Comparison of ENCODE assay signal across 1 cellular context in the genomic region with DNA sequence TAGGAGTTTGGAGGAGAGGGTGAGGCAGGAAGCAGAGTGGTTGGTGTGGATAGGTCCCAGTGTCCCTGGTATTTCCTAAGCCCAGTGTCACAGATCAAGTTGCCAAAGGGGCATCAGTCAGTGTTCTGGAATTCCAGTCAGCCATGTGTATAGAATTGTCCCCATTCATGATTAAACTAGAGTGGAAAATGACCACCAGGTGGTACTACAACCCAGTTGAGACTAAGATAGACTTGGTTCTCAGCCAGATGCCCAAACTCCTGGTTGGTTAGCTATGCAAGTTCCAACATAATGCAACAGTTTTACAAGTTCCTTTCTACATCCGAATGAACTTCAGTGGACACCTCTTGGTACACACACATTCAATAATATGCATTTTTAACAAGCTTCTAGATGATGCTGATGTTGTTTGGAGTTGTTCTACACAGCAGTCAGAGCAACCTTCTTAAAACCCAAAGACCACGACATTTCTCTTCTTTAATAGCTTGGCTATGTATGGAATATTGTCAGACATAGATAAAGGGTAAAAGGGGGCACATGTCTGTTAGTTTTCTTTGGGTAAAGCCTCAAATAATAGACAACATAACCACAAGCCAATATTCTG.
TF ChIP-seq lines count a peak whose summit lies in the region.

No MANE protein-coding gene starts in this region.

TF ChIP-seq in GM12878, 131 proteins besides CTCF, POLR2A, EP300 and RAD21 (continued from another document):
- TF ChIP-seq SMC3 (IDR thresholded peaks at IDR 0.05; ENCODE audit: borderline replicate concordance, low read length) (peak; percentile 74; the same call in 1 of the 2 replicates), STAT1 (conservative IDR thresholded peaks at IDR 0.05) (no peak)
TF ChIP-seq in GM12878: peak in this region for 3.
